ENCODE assay signal across 8 cellular contexts in the genomic region with DNA sequence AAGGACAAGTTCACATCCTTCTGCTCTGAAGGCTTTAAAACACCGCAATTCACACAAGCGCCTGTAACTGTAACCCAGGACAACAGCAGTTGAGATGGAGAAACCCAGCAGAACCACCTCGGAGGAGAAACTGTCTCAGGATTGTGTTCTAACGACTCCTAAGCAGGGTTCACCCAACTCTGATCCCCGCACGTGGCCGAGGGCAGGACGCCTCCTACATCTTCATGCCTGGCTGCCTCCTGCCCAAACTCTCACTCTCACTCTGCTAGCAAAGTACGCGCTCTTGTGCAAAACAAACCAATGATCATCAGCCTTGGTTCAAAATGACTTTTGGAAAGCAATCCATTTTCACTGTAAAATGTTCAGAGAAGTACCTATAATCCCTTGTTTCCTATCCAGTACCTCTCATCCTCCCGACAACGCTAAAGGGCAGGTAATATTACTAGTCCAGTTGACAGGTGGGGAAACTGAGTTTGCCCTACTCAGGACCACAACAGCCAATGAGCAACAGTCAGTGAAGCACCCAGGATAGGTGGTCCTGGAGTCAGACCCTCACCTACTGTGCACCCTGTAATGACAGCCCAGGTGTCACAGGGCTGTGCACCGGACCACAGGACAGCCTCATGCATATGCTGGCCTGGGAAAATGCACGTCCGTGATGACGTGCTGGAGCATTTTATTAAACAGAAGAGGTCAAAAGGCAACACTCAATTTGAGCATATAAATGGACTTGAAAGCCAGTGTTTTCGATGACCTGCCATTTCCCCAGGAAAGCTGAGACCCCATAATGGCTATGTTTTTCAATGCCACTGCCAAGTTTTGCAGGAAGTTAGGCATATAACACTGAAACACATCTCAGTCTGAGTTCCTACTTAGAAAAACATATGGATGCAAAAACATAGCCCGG. TPM values are rescaled to one million over a fixed set of nuclear protein-coding genes. Genes with fewer than 3 reads are reported as not detected.
A peak's percentile ranks its signal among the peaks of the same experiment; 100 is the strongest.
DNase-seq lines count a peak whose midpoint lies in the region; FAIRE-seq and TF ChIP-seq lines count a peak whose summit lies in the region.

No MANE protein-coding gene starts in this region.

- H3K4me1 Mint-ChIP-seq in dendritic cell treated with granulocyte-macrophage colony-stimulating factor and Interleukin-4, amounts not matched to agents 40 ng/mL and 50 ng/mL, for 4 days (ENCODE audit: low read depth): peaks cover 85% of the 10 kb centered on the region
- peaks cover 62% of the 10 kb centered on the region for H3K4me1 Mint-ChIP-seq in osteocyte (ENCODE audit: unreplicated experiment)
- H3K4me1 Mint-ChIP-seq in activated T-helper 1 cell treated with anti-CD3 and anti-CD28 coated beads, Interleukin-12 subunit alpha, Interleukin-12 subunit beta, Interleukin-2, Interleukin-4 antibody, amounts not matched to agents 30 ng/mL and 10 ng/mL and 1 ng/mL, durations not matched to agents 14 hours and 24 hours and 36 hours (ENCODE audit: low read depth): peaks cover 42% of the 10 kb centered on the region

- peak overlapping the region; percentile 13 for H3K4me3 Mint-ChIP-seq in dendritic cell treated with granulocyte-macrophage colony-stimulating factor and Interleukin-4, amounts not matched to agents 40 ng/mL and 50 ng/mL, for 4 days
- no peak overlapping the region for H3K4me3 Mint-ChIP-seq in osteocyte (ENCODE audit: unreplicated experiment)
- H3K4me3 Mint-ChIP-seq in activated T-helper 1 cell treated with anti-CD3 and anti-CD28 coated beads, Interleukin-12 subunit alpha, Interleukin-12 subunit beta, Interleukin-2, Interleukin-4 antibody, amounts not matched to agents 30 ng/mL and 10 ng/mL and 1 ng/mL, durations not matched to agents 14 hours and 24 hours and 36 hours: no peak overlapping the region

- peaks cover 8% of the 10 kb centered on the region for H3K9me3 Mint-ChIP-seq in dendritic cell treated with granulocyte-macrophage colony-stimulating factor and Interleukin-4, amounts not matched to agents 40 ng/mL and 50 ng/mL, for 4 days
- H3K9me3 Mint-ChIP-seq in osteocyte (ENCODE audit: unreplicated experiment): no peaks in the 10 kb centered on the region
- H3K9me3 Mint-ChIP-seq in activated T-helper 1 cell treated with anti-CD3 and anti-CD28 coated beads, Interleukin-12 subunit alpha, Interleukin-12 subunit beta, Interleukin-2, Interleukin-4 antibody, amounts not matched to agents 30 ng/mL and 10 ng/mL and 1 ng/mL, durations not matched to agents 14 hours and 24 hours and 36 hours: peaks cover 10% of the 10 kb centered on the region

- peak overlapping the region; percentile 84 for H3K27ac Mint-ChIP-seq in dendritic cell treated with granulocyte-macrophage colony-stimulating factor and Interleukin-4, amounts not matched to agents 40 ng/mL and 50 ng/mL, for 4 days
- H3K27ac Mint-ChIP-seq in osteocyte (ENCODE audit: unreplicated experiment): peak overlapping the region; percentile 80
- no peak overlapping the region for H3K27ac Mint-ChIP-seq in activated T-helper 1 cell treated with anti-CD3 and anti-CD28 coated beads, Interleukin-12 subunit alpha, Interleukin-12 subunit beta, Interleukin-2, Interleukin-4 antibody, amounts not matched to agents 30 ng/mL and 10 ng/mL and 1 ng/mL, durations not matched to agents 14 hours and 24 hours and 36 hours

- intact Hi-C loops in dendritic cell treated with granulocyte-macrophage colony-stimulating factor and Interleukin-4, amounts not matched to agents 40 ng/mL and 50 ng/mL, for 4 days (cut with micrococcal nuclease): loop anchor here (10.0 kb wide), 2 partner anchors 48 to 98 kb away; a partner anchor contains a TSS
- intact Hi-C loops in activated T-helper 1 cell treated with anti-CD3 and anti-CD28 coated beads, Interleukin-12 subunit alpha, Interleukin-12 subunit beta, Interleukin-2, Interleukin-4 antibody, amounts not matched to agents 30 ng/mL and 10 ng/mL and 1 ng/mL, durations not matched to agents 14 hours and 24 hours and 36 hours (cut with micrococcal nuclease): no loop called here

- no peak for TF ChIP-seq CTCF in GM13977 (IDR thresholded peaks at IDR 0.05; ENCODE audit: extremely low read depth, insufficient read depth, missing control alignments)
- TF ChIP-seq CTCF in osteocyte (IDR thresholded peaks at IDR 0.05): no peak

- no peak for FAIRE-seq in RCC 7860 (lab: Jason Lieb, UNC)

- H3K27me3 Mint-ChIP-seq in dendritic cell treated with granulocyte-macrophage colony-stimulating factor and Interleukin-4, amounts not matched to agents 40 ng/mL and 50 ng/mL, for 4 days: no peaks in the 10 kb centered on the region
- H3K27me3 Mint-ChIP-seq in osteocyte (ENCODE audit: unreplicated experiment): no peaks in the 10 kb centered on the region
- H3K27me3 Mint-ChIP-seq in activated T-helper 1 cell treated with anti-CD3 and anti-CD28 coated beads, Interleukin-12 subunit alpha, Interleukin-12 subunit beta, Interleukin-2, Interleukin-4 antibody, amounts not matched to agents 30 ng/mL and 10 ng/mL and 1 ng/mL, durations not matched to agents 14 hours and 24 hours and 36 hours (ENCODE audit: insufficient read depth): no peaks in the 10 kb centered on the region

- DNase-seq in GM13977 (ENCODE audit: low spot score) (peak; percentile 61), HK-2 (ENCODE audit: unreplicated experiment) (peak; percentile 37), osteocyte (ENCODE audit: extremely low spot score, unreplicated experiment) (no peak), RCC 7860 (ENCODE audit: low spot score) (no peak), Kasumi-1 (lab: John Stamatoyannopoulos, UW) (no peak), nucleus accumbens (lab: John Stamatoyannopoulos, UW) (no peak)
- DNase-seq in activated T-helper 1 cell treated with anti-CD3 and anti-CD28 coated beads, Interleukin-12 subunit alpha, Interleukin-12 subunit beta, Interleukin-2, Interleukin-4 antibody, amounts not matched to agents 30 ng/mL and 10 ng/mL and 1 ng/mL, durations not matched to agents 14 hours and 24 hours and 36 hours (ENCODE audit: low spot score): no peak

- in situ Hi-C loops in GM13977 (cut with MboI; ENCODE audit: low pct_unique_long_range_greater_than_20kb, low sequenced_read_pairs, unreplicated experiment): no loop called here

- peaks cover 12% of the 10 kb centered on the region for H3K36me3 Mint-ChIP-seq in dendritic cell treated with granulocyte-macrophage colony-stimulating factor and Interleukin-4, amounts not matched to agents 40 ng/mL and 50 ng/mL, for 4 days (ENCODE audit: low read depth)
- no peaks in the 10 kb centered on the region for H3K36me3 Mint-ChIP-seq in osteocyte (ENCODE audit: unreplicated experiment)
- H3K36me3 Mint-ChIP-seq in activated T-helper 1 cell treated with anti-CD3 and anti-CD28 coated beads, Interleukin-12 subunit alpha, Interleukin-12 subunit beta, Interleukin-2, Interleukin-4 antibody, amounts not matched to agents 30 ng/mL and 10 ng/mL and 1 ng/mL, durations not matched to agents 14 hours and 24 hours and 36 hours (ENCODE audit: low read depth): peaks cover 12% of the 10 kb centered on the region

RNA-seq across cellular contexts. Expression of a gene that starts 25.4 kb away (rescaled TPM):
- total RNA-seq in osteocyte: 47.4 and 53.1 TPM in 2 replicates
- total RNA-seq in activated T-helper 1 cell treated with anti-CD3 and anti-CD28 coated beads, Interleukin-12 subunit alpha, Interleukin-12 subunit beta, Interleukin-2, Interleukin-4 antibody, amounts not matched to agents 30 ng/mL and 10 ng/mL and 1 ng/mL, durations not matched to agents 14 hours and 24 hours and 36 hours: 39.6 and 41.4 TPM in 2 replicates

RNA-seq across cellular contexts. Expression of a gene that starts 49.6 kb away (rescaled TPM):
- not detected in 2 replicates for total RNA-seq in osteocyte
- not detected in 2 replicates for total RNA-seq in activated T-helper 1 cell treated with anti-CD3 and anti-CD28 coated beads, Interleukin-12 subunit alpha, Interleukin-12 subunit beta, Interleukin-2, Interleukin-4 antibody, amounts not matched to agents 30 ng/mL and 10 ng/mL and 1 ng/mL, durations not matched to agents 14 hours and 24 hours and 36 hours

RNA-seq across cellular contexts. Expression of a gene that starts 49.8 kb away (rescaled TPM):
- 5.3 and 5.5 TPM in 2 replicates for total RNA-seq in osteocyte
- total RNA-seq in activated T-helper 1 cell treated with anti-CD3 and anti-CD28 coated beads, Interleukin-12 subunit alpha, Interleukin-12 subunit beta, Interleukin-2, Interleukin-4 antibody, amounts not matched to agents 30 ng/mL and 10 ng/mL and 1 ng/mL, durations not matched to agents 14 hours and 24 hours and 36 hours: 4.4 and 5.6 TPM in 2 replicates

Comparison
In these comparisons a context has a peak if more than half of its experiments do, and no peak if none do; other contexts are left out.
1. DNase-seq: peak in GM13977 (single experiment) and HK-2 (single experiment); none in osteocyte (single experiment), activated T-helper 1 cell treated with anti-CD3 and anti-CD28 coated beads, Interleukin-12 subunit alpha, Interleukin-12 subunit beta, Interleukin-2, Interleukin-4 antibody, amounts not matched to agents 30 ng/mL and 10 ng/mL and 1 ng/mL, durations not matched to agents 14 hours and 24 hours and 36 hours (single experiment), RCC 7860 (single experiment), Kasumi-1 (0 of 2) and nucleus accumbens (0 of 56).